19 cellular contexts compared by ENCODE assay signal in genomic region chr18:62959481-62959880, GRCh38.
DNase-seq lines count a peak whose midpoint lies in the region; ATAC-seq, FAIRE-seq and TF ChIP-seq lines count a peak whose summit lies in the region.
"Had no signal": no experiment of that assay in that cellular context is flagged by ENCODE, and none has a peak within 500 bp of the region (broad histone marks: within the 10 kb centered on the region; RNA-seq: fewer than 3 reads in every experiment).

No MANE protein-coding gene starts in this region.

- H3K4me3 ChIP-seq in IMR-90 (ENCODE audit: insufficient read depth, low read depth, low read length), result no peak overlapping the region
- H3K4me3 ChIP-seq: A549; BLaER1 treated with 17β-estradiol and CSF1 and Interleukin-3, amounts not matched to agents 10 nM and 100 nM; GM12878 had no signal

- WGBS in IMR-90 (ENCODE audit: extremely low coverage in 2 of 2, insufficient read length in 1 of 2), 2 experiments, result no CpG with 5 or more reads among the region's 3 CpGs

- CTCF ChIA-PET in IMR-90 (lab: Yijun Ruan, JAX), result interaction anchor here (1.2 kb wide), 1 partner anchor 244 kb away, joined by 4 read pairs; the partner anchor contains the start of gene PHLPP1

- no peak overlapping the region for H3K14ac ChIP-seq in IMR-90 (replicated peaks; ENCODE audit: low read depth, low read length)

- FAIRE-seq in H54 (lab: Jason Lieb, UNC), result no peak
- FAIRE-seq: A549, GM12878, GM18507 had no signal

- no peak overlapping the region for H3K56ac ChIP-seq in IMR-90 (ENCODE audit: extremely low read depth, insufficient read depth, low read length)

- no peak overlapping the region for H3K18ac ChIP-seq in IMR-90 (ENCODE audit: low read depth, low read length)

- 0 out of 4 replicates have a peak overlapping the region, but pooled peaks have one; percentile 14 to 31 for H4K8ac ChIP-seq in IMR-90 (ENCODE audit: low read depth in 2 of 2, low read length in 2 of 2)

- H3K36me3 ChIP-seq in IMR-90 (ENCODE audit: control insufficient read depth, insufficient read depth, low read length), result 0 out of 2 replicates have a peak, but pooled peaks cover 1% of the 10 kb centered on the region

- H3K4me2 ChIP-seq in IMR-90 (ENCODE audit: low read depth, low read length), result no peak overlapping the region
- H3K4me2 ChIP-seq: A549; BLaER1 treated with 17β-estradiol and CSF1 and Interleukin-3, amounts not matched to agents 10 nM and 100 nM had no signal

- H3K9ac ChIP-seq in IMR-90 (ENCODE audit: low read depth, low read length), result no peak overlapping the region
- H3K9ac ChIP-seq: BLaER1 treated with 17β-estradiol and CSF1 and Interleukin-3, amounts not matched to agents 10 nM and 100 nM had no signal

- H2BK5ac ChIP-seq in IMR-90 (ENCODE audit: low read depth, low read length, poor library complexity, severe bottlenecking), result no peak overlapping the region

- peak overlapping the region; percentile 26; the same call in 1 of the 2 replicates for H3K4ac ChIP-seq in IMR-90 (ENCODE audit: low read depth, low read length)

- no peak overlapping the region for H2BK15ac ChIP-seq in IMR-90 (ENCODE audit: low read depth, low read length)

- in situ Hi-C loops in IMR-90 (cut with MboI; ENCODE audit: low sequenced_read_pairs), result no loop called here

- H3K23ac ChIP-seq in IMR-90 (ENCODE audit: low read depth, low read length), result no peak overlapping the region

- ATAC-seq in IMR-90 (ENCODE audit: low read depth) (peak; percentile 82), HG03196 (IDR thresholded peaks at IDR 0.05; ENCODE audit: unreplicated experiment) (no peak), HG03460 (IDR thresholded peaks at IDR 0.05; ENCODE audit: unreplicated experiment) (no peak)
- ATAC-seq: A549; CD8-positive, alpha-beta T cell; GM12878 had no signal

- BruUV-seq in IMR-90 (replicated peaks; lab: Mats Ljungman, UMichigan), result no TSS peak

- intact Hi-C loops in IMR-90 (cut with micrococcal nuclease), result loop anchor here (2.0 kb wide), 1 partner anchor 245 kb away; the partner anchor contains the start of gene PHLPP1

- TF ChIP-seq POLR2A in IMR-90 (IDR thresholded peaks at IDR 0.05; ENCODE audit: low read depth, low read length) (no peak), H54 (IDR thresholded peaks at IDR 0.05; ENCODE audit: low read depth, low read length) (no peak)

- no peak overlapping the region for H4K5ac ChIP-seq in IMR-90 (ENCODE audit: low read depth, low read length)

- peak overlapping the region; percentile 44; the same call in 1 of the 2 replicates for H2BK120ac ChIP-seq in IMR-90 (ENCODE audit: low read depth, low read length)

- no peaks in the 10 kb centered on the region for H4K20me1 ChIP-seq in IMR-90 (ENCODE audit: insufficient read depth, low read length)
- H4K20me1 ChIP-seq: BLaER1 treated with 17β-estradiol and CSF1 and Interleukin-3, amounts not matched to agents 10 nM and 100 nM had no signal

- H3K9me3 ChIP-seq in IMR-90 (ENCODE audit: control insufficient read depth, insufficient read depth, low read length), result no peaks in the 10 kb centered on the region
- H3K9me3 ChIP-seq: A549; BLaER1 treated with 17β-estradiol and CSF1 and Interleukin-3, amounts not matched to agents 10 nM and 100 nM; Caco-2 had no signal

- H3K27ac ChIP-seq in IMR-90 (ENCODE audit: insufficient read depth, low read length), result no peak overlapping the region
- H3K27ac ChIP-seq: A549; BLaER1 treated with 17β-estradiol and CSF1 and Interleukin-3, amounts not matched to agents 10 nM and 100 nM; C4-2B had no signal

- H4K91ac ChIP-seq in IMR-90 (ENCODE audit: insufficient read depth, low read depth, low read length), result peak overlapping the region; percentile 12; the same call in 1 of the 2 replicates

- no peak for TF ChIP-seq RAD21 in IMR-90 (IDR thresholded peaks at IDR 0.05; ENCODE audit: low read length)

- H2AK9ac ChIP-seq in IMR-90 (replicated peaks; ENCODE audit: low read depth, low read length, poor library complexity), result no peak overlapping the region

- peak overlapping the region; percentile 59; the same call in 1 of the 2 replicates for H2AK5ac ChIP-seq in IMR-90 (ENCODE audit: low read depth, low read length)

- TF ChIP-seq CTCF in IMR-90 (conservative IDR thresholded peaks at IDR 0.05; ENCODE audit: low read depth, low read length), result no peak

- no peaks in the 10 kb centered on the region; the same call in 1 of the 2 replicates for H3K4me1 ChIP-seq in IMR-90 (ENCODE audit: control insufficient read depth, insufficient read depth, low read length)
- H3K4me1 ChIP-seq: Caco-2 had no signal

- dilution Hi-C loops in IMR-90 (cut with HindIII; ENCODE audit: low sequenced_read_pairs, unreplicated experiment), result no loop called here

- no peaks in the 10 kb centered on the region for H3K27me3 ChIP-seq in IMR-90 (ENCODE audit: control insufficient read depth, insufficient read depth, low read length)
- H3K27me3 ChIP-seq: BLaER1 treated with 17β-estradiol and CSF1 and Interleukin-3, amounts not matched to agents 10 nM and 100 nM had no signal

- POLR2A ChIA-PET in IMR-90 (lab: Charles Lee; ENCODE audit: unreplicated experiment), result no interaction called here

- 0 out of 4 replicates have a peak, but pooled peaks cover 0 to 3% of the 10 kb centered on the region in 2 experiments for H3K79me1 ChIP-seq in IMR-90 (ENCODE audit: low read depth in 1 of 2, low read length in 2 of 2)

- DNase-seq in EL (peak; percentile 34), HCEC 1CT (peak; percentile 58), IMR-90 (peak; percentile 59), H54 (ENCODE audit: insufficient read length, low spot score) (no peak), NCI-H1436 treated with DMSO at 0.1 percent for 48 hours (lab: John Stamatoyannopoulos, UW) (no peak)
- DNase-seq: AML-193; Caco-2; Calu3; CD4-positive, alpha-beta T cell; CD8-positive, alpha-beta T cell; DMS79 treated with DMSO at 0.1 percent for 48 hours; GDM1 had no signal

- H3K9me1 ChIP-seq in IMR-90 (ENCODE audit: insufficient read depth, low read length), result no peaks in the 10 kb centered on the region; the same call in 1 of the 2 replicates

- peak overlapping the region; percentile 64 for H2BK20ac ChIP-seq in IMR-90 (ENCODE audit: low read depth, low read length)

- H2AFZ ChIP-seq in IMR-90 (replicated peaks; ENCODE audit: low read length, poor library complexity), result no peak overlapping the region

TF ChIP-seq in IMR-90, 13 proteins besides CTCF, POLR2A, EP300 and RAD21:
- TF ChIP-seq MXI1 (IDR thresholded peaks at IDR 0.05; ENCODE audit: borderline replicate concordance, low read depth, low read length), result no peak
- TF ChIP-seq RFX5 (IDR thresholded peaks at IDR 0.05; ENCODE audit: low read depth, low read length), result no peak
TF ChIP-seq in IMR-90: peak in this region for 0.

Comparison
In these comparisons a context has a peak if more than half of its experiments do, and no peak if none do; other contexts are left out.
1. DNase-seq: peak in EL (single experiment), HCEC 1CT (single experiment) and IMR-90 (single experiment); none in H54 (single experiment) and NCI-H1436 treated with DMSO at 0.1 percent for 48 hours (single experiment).